Comparison of ENCODE assay signal across 10 cellular contexts in the genomic region with DNA sequence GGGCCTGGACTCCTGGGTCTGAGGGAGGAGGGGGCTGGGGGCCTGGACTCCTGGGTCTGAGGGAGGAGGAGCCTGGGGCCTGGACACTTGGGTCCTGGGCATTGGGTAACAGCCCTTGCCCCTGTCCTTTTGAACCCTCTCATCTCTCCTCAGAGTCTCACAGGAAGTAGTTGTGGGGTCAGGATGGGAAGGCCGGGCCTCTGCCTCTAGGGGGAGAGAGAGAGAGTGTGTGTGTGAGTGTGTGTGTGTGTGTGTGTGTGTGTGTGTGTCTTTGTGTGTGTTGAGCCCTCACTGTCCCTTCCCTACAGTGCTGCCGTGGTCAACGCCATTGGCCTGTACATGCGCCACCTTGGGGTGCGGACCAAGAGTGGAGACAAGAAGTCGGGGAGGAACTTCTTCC. TPM values are rescaled to one million over a fixed set of nuclear protein-coding genes. Genes with fewer than 3 reads are reported as not detected.
DNase-seq lines count a peak whose midpoint lies in the region; ATAC-seq and TF ChIP-seq lines count a peak whose summit lies in the region.
"Had no signal": no experiment of that assay in that cellular context is flagged by ENCODE, and none has a peak within 500 bp of the region (broad histone marks: within the 10 kb centered on the region; RNA-seq: fewer than 3 reads in every experiment).

No MANE protein-coding gene starts in this region.

- peaks cover 8 to 67% (median 26%) of the 10 kb centered on the region in 4 donors for H3K4me1 Mint-ChIP-seq in CD4-positive, CD25-positive, alpha-beta regulatory T cell
- H3K4me1 Mint-ChIP-seq in T-helper 1 cell treated with Interleukin-12 subunit alpha and Interleukin-12 subunit beta and Interleukin-4 antibody, amounts not matched to agents 30 μg/mL and 1 μg/mL, for 36 hours (ENCODE audit: low read depth), result peaks cover 38% of the 10 kb centered on the region

- peak overlapping the region; percentile 56 to 88 (median 56) for H3K27ac Mint-ChIP-seq in CD4-positive, CD25-positive, alpha-beta regulatory T cell
- peak overlapping the region; percentile 85 for H3K27ac Mint-ChIP-seq in T-helper 1 cell treated with Interleukin-12 subunit alpha and Interleukin-12 subunit beta and Interleukin-4 antibody, amounts not matched to agents 30 μg/mL and 1 μg/mL, for 36 hours

- 88 to 97% methylated on average over 5 to 6 of the region's 6 CpGs for WGBS in GM23248 (ENCODE audit: low coverage in 1 of 2, low lambda C conversion rate in 2 of 2, missing lambda C conversion rate in 2 of 2), 2 experiments

- H3K9me3 Mint-ChIP-seq in CD4-positive, CD25-positive, alpha-beta regulatory T cell, result no peaks in the 10 kb centered on the region
- H3K9me3 Mint-ChIP-seq in T-helper 1 cell treated with Interleukin-12 subunit alpha and Interleukin-12 subunit beta and Interleukin-4 antibody, amounts not matched to agents 30 μg/mL and 1 μg/mL, for 36 hours, result no peaks in the 10 kb centered on the region

- peaks cover 22% of the 10 kb centered on the region for H3K79me2 ChIP-seq in GM23248 (ENCODE audit: insufficient read depth)

- peak overlapping the region; percentile 67 for H3K27ac ChIP-seq in CD4-positive, CD25-positive, alpha-beta regulatory T cell (ENCODE audit: insufficient read depth, low read length, poor library complexity, severe bottlenecking)
- no peak overlapping the region for H3K27ac ChIP-seq in GM23248

- peaks cover 26% of the 10 kb centered on the region for H3K36me3 Mint-ChIP-seq in CD4-positive, CD25-positive, alpha-beta regulatory T cell
- H3K36me3 Mint-ChIP-seq in T-helper 1 cell treated with Interleukin-12 subunit alpha and Interleukin-12 subunit beta and Interleukin-4 antibody, amounts not matched to agents 30 μg/mL and 1 μg/mL, for 36 hours (ENCODE audit: low read depth), result peaks cover 43% of the 10 kb centered on the region

- H3K4me1 ChIP-seq in CD4-positive, CD25-positive, alpha-beta regulatory T cell (ENCODE audit: control insufficient read depth, insufficient read depth, low read length, poor library complexity, severe bottlenecking), result peaks cover 78% of the 10 kb centered on the region
- H3K4me1 ChIP-seq in GM23248 (ENCODE audit: insufficient read depth), result no peaks in the 10 kb centered on the region

- TF ChIP-seq CTCF in foreskin fibroblast (IDR thresholded peaks at IDR 0.05; ENCODE audit: low read depth, low read length), result peak; percentile 18

- H3K27me3 Mint-ChIP-seq in CD4-positive, CD25-positive, alpha-beta regulatory T cell, result no peaks in the 10 kb centered on the region
- no peaks in the 10 kb centered on the region for H3K27me3 Mint-ChIP-seq in T-helper 1 cell treated with Interleukin-12 subunit alpha and Interleukin-12 subunit beta and Interleukin-4 antibody, amounts not matched to agents 30 μg/mL and 1 μg/mL, for 36 hours (ENCODE audit: low read depth)

- DNase-seq in CD4-positive, CD25-positive, alpha-beta regulatory T cell, result peak in 1 of 3 donors; percentile 53
- DNase-seq in GM23248 (peak; percentile 32), foreskin fibroblast (no peak), NCI-H128 (lab: John Stamatoyannopoulos, UW; ENCODE audit: unreplicated experiment) (no peak), NCI-H345 (lab: John Stamatoyannopoulos, UW) (no peak)
- DNase-seq: islet precursor cell, retina had no signal

- H3K27me3 ChIP-seq in CD4-positive, CD25-positive, alpha-beta regulatory T cell (ENCODE audit: control insufficient read depth, insufficient read depth, low read length), result no peaks in the 10 kb centered on the region
- H3K27me3 ChIP-seq in GM23248 (replicated peaks; ENCODE audit: insufficient read depth), result no peaks in the 10 kb centered on the region

- ATAC-seq in CD4-positive, CD25-positive, alpha-beta regulatory T cell (ENCODE audit: low read depth in 2 of 2), result peak in 1 of 2 donors; percentile 38
- ATAC-seq in GM18511 (IDR thresholded peaks at IDR 0.05; ENCODE audit: unreplicated experiment) (no peak), HG03442 (IDR thresholded peaks at IDR 0.05; ENCODE audit: unreplicated experiment) (no peak)

- no peaks in the 10 kb centered on the region for H3F3A ChIP-seq in GM23248 (ENCODE audit: insufficient read depth)

- peaks cover 76% of the 10 kb centered on the region for H3K36me3 ChIP-seq in CD4-positive, CD25-positive, alpha-beta regulatory T cell (ENCODE audit: control insufficient read depth, insufficient read depth, low read length)
- peaks cover 3% of the 10 kb centered on the region; the same call in 1 of the 2 replicates for H3K36me3 ChIP-seq in GM23248 (ENCODE audit: low read depth)

- H2AFZ ChIP-seq in GM23248, result no peak overlapping the region

- in situ Hi-C loops in GM23248 (cut with MboI), result no loop called here

- H3K9me2 ChIP-seq in GM23248 (ENCODE audit: insufficient read depth), result no peaks in the 10 kb centered on the region

- no peak overlapping the region for H3K9ac ChIP-seq in GM23248

- no peaks in the 10 kb centered on the region for H3K9me3 ChIP-seq in CD4-positive, CD25-positive, alpha-beta regulatory T cell (ENCODE audit: control insufficient read depth in 2 of 2, low read length in 2 of 2)
- H3K9me3 ChIP-seq in GM23248 (ENCODE audit: low read depth), result no peaks in the 10 kb centered on the region

- no peak overlapping the region for H3K4me3 ChIP-seq in CD4-positive, CD25-positive, alpha-beta regulatory T cell (ENCODE audit: low read depth, low read length)
- H3K4me3 ChIP-seq in GM23248 (no peak overlapping the region), foreskin fibroblast (ENCODE audit: low read depth in 1 of 2, low read length in 2 of 2) (no peak overlapping the region)

- H3K4me2 ChIP-seq in GM23248 (ENCODE audit: unreplicated experiment), result no peak overlapping the region

- no peaks in the 10 kb centered on the region for H4K20me1 ChIP-seq in GM23248 (ENCODE audit: insufficient read depth)

- peak overlapping the region in 2 of 4 donors; percentile 13 to 44 for H3K4me3 Mint-ChIP-seq in CD4-positive, CD25-positive, alpha-beta regulatory T cell
- H3K4me3 Mint-ChIP-seq in T-helper 1 cell treated with Interleukin-12 subunit alpha and Interleukin-12 subunit beta and Interleukin-4 antibody, amounts not matched to agents 30 μg/mL and 1 μg/mL, for 36 hours, result no peak overlapping the region

RNA-seq across cellular contexts. Expression of a gene that starts 10.9 kb away (rescaled TPM):
- total RNA-seq in CD4-positive, CD25-positive, alpha-beta regulatory T cell, result 1,312 TPM
- polyA plus RNA-seq in CD4-positive, CD25-positive, alpha-beta regulatory T cell, result 100 to 1,000 TPM; 162 to 187 (median 180) TPM
- 44.6 and 46.2 TPM in 2 replicates for total RNA-seq in GM23248 (2014; rRNA removed; shearing (Covaris generic))
- 44.3 and 49.6 TPM in 2 replicates for polyA plus RNA-seq in GM23248 (2016; fragmentation: Nextera tagmentation; extraction: Ambion mirVana)

RNA-seq across cellular contexts. Expression of a gene that starts 16.8 kb away (rescaled TPM):
- total RNA-seq in CD4-positive, CD25-positive, alpha-beta regulatory T cell, result 4.9 TPM
- 10 to 100 TPM; 10.6 to 17.9 (median 16.4) TPM for polyA plus RNA-seq in CD4-positive, CD25-positive, alpha-beta regulatory T cell
- total RNA-seq in GM23248 (2014; rRNA removed; shearing (Covaris generic)), result not detected in 2 replicates
- polyA plus RNA-seq in GM23248 (2016; fragmentation: Nextera tagmentation; extraction: Ambion mirVana), result 0.49 TPM in 1 of 2 replicates, not detected in the other

RNA-seq across cellular contexts. Expression of a gene that starts 33.8 kb away (rescaled TPM):
- total RNA-seq in CD4-positive, CD25-positive, alpha-beta regulatory T cell, result 2,081 TPM
- polyA plus RNA-seq in CD4-positive, CD25-positive, alpha-beta regulatory T cell, result 1,000 to 10,000 TPM; 3,595 to 5,716 (median 4,931) TPM
- total RNA-seq in GM23248 (2014; rRNA removed; shearing (Covaris generic)), result 296 and 881 TPM in 2 replicates
- 2,308 and 2,316 TPM in 2 replicates for polyA plus RNA-seq in GM23248 (2016; fragmentation: Nextera tagmentation; extraction: Ambion mirVana)

RNA-seq across cellular contexts. Expression of a gene that starts 34.4 kb away (rescaled TPM):
- 4.7 TPM for total RNA-seq in CD4-positive, CD25-positive, alpha-beta regulatory T cell
- polyA plus RNA-seq in CD4-positive, CD25-positive, alpha-beta regulatory T cell, result not detected
- not detected in 2 replicates for total RNA-seq in GM23248 (2014; rRNA removed; shearing (Covaris generic))
- polyA plus RNA-seq in GM23248 (2016; fragmentation: Nextera tagmentation; extraction: Ambion mirVana), result not detected in 2 replicates

RNA-seq across cellular contexts. Expression of a gene that starts 49.1 kb away (rescaled TPM):
- total RNA-seq in CD4-positive, CD25-positive, alpha-beta regulatory T cell, result not detected
- polyA plus RNA-seq in CD4-positive, CD25-positive, alpha-beta regulatory T cell, result not detected
- not detected in 2 replicates for total RNA-seq in GM23248 (2014; rRNA removed; shearing (Covaris generic))
- polyA plus RNA-seq in GM23248 (2016; fragmentation: Nextera tagmentation; extraction: Ambion mirVana), result not detected in 2 replicates

Comparison
In these comparisons a context has a peak if more than half of its experiments do, and no peak if none do; other contexts are left out.
1. RNA of a gene that starts 10.9 kb away (total RNA-seq): 1,312 TPM in CD4-positive, CD25-positive, alpha-beta regulatory T cell (single experiment); 44.6 to 46.2 TPM in GM23248; every median in the first group is over 10 times any median in the second.